1 cellular context compared by ENCODE assay signal in the genomic region with DNA sequence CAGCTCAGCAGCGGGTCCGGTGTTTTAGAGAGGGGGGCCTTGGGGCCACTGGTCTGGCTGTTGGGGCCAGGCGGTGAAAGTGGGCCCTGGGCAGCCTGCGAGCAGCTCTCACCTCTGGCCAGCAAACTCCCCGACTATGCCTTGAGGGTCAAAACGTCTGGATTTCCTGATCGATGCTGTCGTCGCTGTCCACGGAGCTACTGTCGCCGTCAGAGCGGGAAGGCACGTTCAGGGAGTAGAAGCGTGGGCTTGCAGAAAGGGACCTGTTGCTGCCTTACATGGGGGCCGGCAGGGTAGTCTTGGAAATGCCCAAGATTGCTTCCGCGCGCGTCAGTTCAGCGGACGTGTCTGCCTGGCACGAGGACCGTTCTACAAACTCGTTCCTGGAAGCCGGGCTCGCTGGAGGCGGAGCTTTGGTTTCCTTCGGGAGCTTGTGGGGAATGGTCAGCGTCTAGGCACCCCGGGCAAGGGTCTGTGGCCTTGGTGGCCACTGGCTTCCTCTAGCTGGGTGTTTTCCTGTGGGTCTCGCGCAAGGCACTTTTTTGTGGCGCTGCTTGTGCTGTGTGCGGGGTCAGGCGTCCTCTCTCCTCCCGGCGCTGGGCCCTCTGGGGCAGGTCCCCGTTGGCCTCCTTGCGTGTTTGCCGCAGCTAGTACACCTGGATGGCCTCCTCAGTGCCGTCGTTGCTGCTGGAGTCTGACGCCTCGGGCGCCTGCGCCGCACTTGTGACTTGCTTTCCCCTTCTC.
TF ChIP-seq lines count a peak whose summit lies in the region.

No MANE protein-coding gene starts in this region.

TF ChIP-seq in SK-N-SH treated with all-trans-retinoic acid at 6 μM for 48 hours, 23 proteins besides CTCF, POLR2A, EP300 and RAD21 (continued from another document):
- TF ChIP-seq, protein P1, sequence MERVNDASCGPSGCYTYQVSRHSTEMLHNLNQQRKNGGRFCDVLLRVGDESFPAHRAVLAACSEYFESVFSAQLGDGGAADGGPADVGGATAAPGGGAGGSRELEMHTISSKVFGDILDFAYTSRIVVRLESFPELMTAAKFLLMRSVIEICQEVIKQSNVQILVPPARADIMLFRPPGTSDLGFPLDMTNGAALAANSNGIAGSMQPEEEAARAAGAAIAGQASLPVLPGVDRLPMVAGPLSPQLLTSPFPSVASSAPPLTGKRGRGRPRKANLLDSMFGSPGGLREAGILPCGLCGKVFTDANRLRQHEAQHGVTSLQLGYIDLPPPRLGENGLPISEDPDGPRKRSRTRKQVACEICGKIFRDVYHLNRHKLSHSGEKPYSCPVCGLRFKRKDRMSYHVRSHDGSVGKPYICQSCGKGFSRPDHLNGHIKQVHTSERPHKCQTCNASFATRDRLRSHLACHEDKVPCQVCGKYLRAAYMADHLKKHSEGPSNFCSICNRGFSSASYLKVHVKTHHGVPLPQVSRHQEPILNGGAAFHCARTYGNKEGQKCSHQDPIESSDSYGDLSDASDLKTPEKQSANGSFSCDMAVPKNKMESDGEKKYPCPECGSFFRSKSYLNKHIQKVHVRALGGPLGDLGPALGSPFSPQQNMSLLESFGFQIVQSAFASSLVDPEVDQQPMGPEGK (CRISPR knock-in tag; IDR thresholded peaks at IDR 0.05; ENCODE audit: borderline replicate concordance) = no peak
- TF ChIP-seq ZC3H10 (CRISPR knock-in tag; IDR thresholded peaks at IDR 0.05) (no peak), ISL1 (CRISPR knock-in tag; IDR thresholded peaks at IDR 0.05) (no peak), CSDC2 (CRISPR knock-in tag; IDR thresholded peaks at IDR 0.05) (no peak), GLIS3 (CRISPR knock-in tag; IDR thresholded peaks at IDR 0.05) (no peak), ZFP30 (CRISPR knock-in tag; IDR thresholded peaks at IDR 0.05) (no peak)
